Comparison of ENCODE assay signal across 21 cellular contexts in genomic region chr10:113042961-113043360, GRCh38.
"Had no signal": no experiment of that assay in that cellular context is flagged by ENCODE, and none has a peak within 500 bp of the region (broad histone marks: within the 10 kb centered on the region; RNA-seq: fewer than 3 reads in every experiment).

No MANE protein-coding gene starts in this region.

- H3K4me1 Mint-ChIP-seq: activated CD4-positive, alpha-beta T cell treated with anti-CD3 and anti-CD28 coated beads for 36 hours; activated naive CD8-positive, alpha-beta T cell treated with anti-CD3 and anti-CD28 coated beads, Interleukin-2, amount 10 ng/mL, durations not matched to agents 7 days and 5 days; stimulated activated naive CD8-positive, alpha-beta T cell treated with anti-CD3 and anti-CD28 coated beads, Interleukin-15, amount 100 ng/mL, for 72 hours had no signal

- H3K27ac ChIP-seq: cardiac muscle cell, epithelial cell of prostate, ovary, psoas muscle, right atrium auricular region, testis had no signal

- H3K27ac Mint-ChIP-seq: activated CD4-positive, alpha-beta T cell treated with anti-CD3 and anti-CD28 coated beads for 36 hours; activated naive CD4-positive, alpha-beta T cell treated with anti-CD3 and anti-CD28 coated beads for 36 hours; activated naive CD8-positive, alpha-beta T cell treated with anti-CD3 and anti-CD28 coated beads, Interleukin-2, amount 10 ng/mL, durations not matched to agents 7 days and 5 days; activated T-cell treated with anti-CD3 and anti-CD28 coated beads, Interleukin-2, amount 50 U/mL, for 72 hours; natural killer cell treated with Interleukin-12 subunit alpha and Interleukin-12 subunit beta and Interleukin-15 and Interleukin-18, amount 100 ng/mL, for 72 hours; stimulated activated effector memory CD8-positive, alpha-beta T cell treated with anti-CD3 and anti-CD28 coated beads, Interleukin-12 subunit alpha, Interleukin-12 subunit beta, amount 100 ng/mL, for 72 hours had no signal

- H3K4me3 Mint-ChIP-seq: activated CD4-positive, alpha-beta T cell treated with anti-CD3 and anti-CD28 coated beads for 36 hours; activated naive CD4-positive, alpha-beta T cell treated with anti-CD3 and anti-CD28 coated beads for 36 hours; activated naive CD8-positive, alpha-beta T cell treated with anti-CD3 and anti-CD28 coated beads, Interleukin-2, amount 10 ng/mL, durations not matched to agents 7 days and 5 days; activated T-cell treated with anti-CD3 and anti-CD28 coated beads, Interleukin-2, amount 50 U/mL, for 72 hours; natural killer cell treated with Interleukin-12 subunit alpha and Interleukin-12 subunit beta and Interleukin-15 and Interleukin-18, amount 100 ng/mL, for 72 hours; stimulated activated effector memory CD8-positive, alpha-beta T cell treated with anti-CD3 and anti-CD28 coated beads, Interleukin-12 subunit alpha, Interleukin-12 subunit beta, amount 100 ng/mL, for 72 hours; stimulated activated naive CD8-positive, alpha-beta T cell treated with anti-CD3 and anti-CD28 coated beads, Interleukin-15, amount 100 ng/mL, for 72 hours; WTC11 had no signal

- H3K9me3 ChIP-seq: ovary, psoas muscle, right atrium auricular region, testis, upper lobe of left lung had no signal

- DNase-seq: activated CD4-positive, alpha-beta T cell treated with anti-CD3 and anti-CD28 coated beads for 36 hours; activated CD4-positive, alpha-beta T cell treated with anti-CD3 and anti-CD28 coated beads, Interleukin-2, amount 50 U/mL, for 48 hours; activated effector memory CD4-positive, alpha-beta T cell treated with Interleukin-2 at 50 U/mL for 16 hours; activated naive CD4-positive, alpha-beta T cell treated with anti-CD3 and anti-CD28 coated beads for 36 hours; activated naive CD8-positive, alpha-beta T cell treated with anti-CD3 and anti-CD28 coated beads, Interleukin-2, amount 10 ng/mL, durations not matched to agents 7 days and 5 days; activated T-cell treated with anti-CD3 and anti-CD28 coated beads, Interleukin-2, amount 50 U/mL, for 72 hours; amniotic stem cell; kidney; ovary; psoas muscle; stimulated activated CD4-positive, alpha-beta T cell treated with anti-CD3 and anti-CD28 coated beads, Interleukin-2, amount 100 ng/mL, for 24 hours; stimulated activated naive CD8-positive, alpha-beta T cell treated with anti-CD3 and anti-CD28 coated beads, Interleukin-15, amount 100 ng/mL, for 72 hours; T-helper 1 cell; testis; upper lobe of left lung had no signal

- H3K4me3 ChIP-seq: cardiac muscle cell, ovary, psoas muscle, right atrium auricular region, testis, upper lobe of left lung had no signal

- H3K9me3 Mint-ChIP-seq: activated naive CD4-positive, alpha-beta T cell treated with anti-CD3 and anti-CD28 coated beads for 36 hours; activated T-cell treated with anti-CD3 and anti-CD28 coated beads, Interleukin-2, amount 50 U/mL, for 72 hours; natural killer cell treated with Interleukin-12 subunit alpha and Interleukin-12 subunit beta and Interleukin-15 and Interleukin-18, amount 100 ng/mL, for 72 hours; stimulated activated effector memory CD8-positive, alpha-beta T cell treated with anti-CD3 and anti-CD28 coated beads, Interleukin-12 subunit alpha, Interleukin-12 subunit beta, amount 100 ng/mL, for 72 hours; stimulated activated naive CD8-positive, alpha-beta T cell treated with anti-CD3 and anti-CD28 coated beads, Interleukin-15, amount 100 ng/mL, for 72 hours; WTC11 had no signal

- H3K27me3 ChIP-seq: cardiac muscle cell, ovary, right atrium auricular region, testis had no signal

- H3K36me3 Mint-ChIP-seq: activated naive CD8-positive, alpha-beta T cell treated with anti-CD3 and anti-CD28 coated beads, Interleukin-2, amount 10 ng/mL, durations not matched to agents 7 days and 5 days; natural killer cell treated with Interleukin-12 subunit alpha and Interleukin-12 subunit beta and Interleukin-15 and Interleukin-18, amount 100 ng/mL, for 72 hours; stimulated activated effector memory CD8-positive, alpha-beta T cell treated with anti-CD3 and anti-CD28 coated beads, Interleukin-12 subunit alpha, Interleukin-12 subunit beta, amount 100 ng/mL, for 72 hours had no signal

- H3K36me3 ChIP-seq: ovary, right atrium auricular region, upper lobe of left lung had no signal

- ATAC-seq: activated CD4-positive, alpha-beta T cell treated with anti-CD3 and anti-CD28 coated beads for 36 hours; activated T-cell treated with anti-CD3 and anti-CD28 coated beads, Interleukin-2, amount 50 U/mL, for 72 hours; natural killer cell treated with Interleukin-12 subunit alpha and Interleukin-12 subunit beta and Interleukin-15 and Interleukin-18, amount 100 ng/mL, for 72 hours; stimulated activated effector memory CD8-positive, alpha-beta T cell treated with anti-CD3 and anti-CD28 coated beads, Interleukin-12 subunit alpha, Interleukin-12 subunit beta, amount 100 ng/mL, for 72 hours; stimulated activated naive CD8-positive, alpha-beta T cell treated with anti-CD3 and anti-CD28 coated beads, Interleukin-15, amount 100 ng/mL, for 72 hours; WTC11 had no signal
